Comparison of ENCODE assay signal across 12 cellular contexts in genomic region chr6:2197177-2197671, GRCh38. TPM values are rescaled to one million over a fixed set of nuclear protein-coding genes. Genes with fewer than 3 reads are reported as not detected.
DNase-seq lines count a peak whose midpoint lies in the region; ATAC-seq and TF ChIP-seq lines count a peak whose summit lies in the region.
"Had no signal": no experiment of that assay in that cellular context is flagged by ENCODE, and none has a peak within 500 bp of the region (broad histone marks: within the 10 kb centered on the region; RNA-seq: fewer than 3 reads in every experiment).

No MANE protein-coding gene starts in this region.

- peak in 1 of 2 donors; percentile 86 for TF ChIP-seq EP300 in tibial nerve (IDR thresholded peaks at IDR 0.05)

- intact Hi-C loops in heart left ventricle (cut with DNase I): loop anchor here in 9 of 10 donors (2.0 to 10.0 kb wide), 10 partner anchors 72 to 600 kb away; no protein-coding TSS in a partner anchor
- intact Hi-C loops in left ventricle myocardium superior (cut with micrococcal nuclease): loop anchor here (5.0 kb wide), 1 partner anchor 595 kb away; no protein-coding TSS in a partner anchor

- H3K4me2 ChIP-seq in hepatocyte: no peak overlapping the region

- H4K20me1 ChIP-seq in hepatocyte (ENCODE audit: insufficient read depth, poor library complexity, severe bottlenecking): no peaks in the 10 kb centered on the region

- DNase-seq in heart left ventricle (peak in 2 of 5 donors; percentile 12 to 35), left ventricle myocardium superior (no peak), amniotic epithelial cell (ENCODE audit: low read depth) (peak; percentile 38), hepatocyte (ENCODE audit: low spot score) (peak; percentile 27), tibial nerve (ENCODE audit: low spot score in 2 of 2) (peak; percentile 16 to 61), GOT3 (lab: John Stamatoyannopoulos, UW) (no peak)
- no peak for DNase-seq in activated naive CD4-positive, alpha-beta T cell treated with anti-CD3 and anti-CD28 coated beads, Interleukin-2, amount 50 U/mL, for 16 hours
- DNase-seq: activated T-cell treated with anti-CD3 and anti-CD28 coated beads, Interleukin-2, amount 50 U/mL, for 48 hours; DND-41; naive B cell; NCI-H524 treated with DMSO at 0.1 percent for 48 hours had no signal

- H3K9me2 ChIP-seq in hepatocyte (replicated peaks; ENCODE audit: insufficient read depth): no peaks in the 10 kb centered on the region

- H3K79me2 ChIP-seq in hepatocyte: peaks cover 3% of the 10 kb centered on the region

- no peaks in the 10 kb centered on the region for H3K36me3 ChIP-seq in heart left ventricle
- H3K36me3 ChIP-seq in hepatocyte (replicated peaks; ENCODE audit: insufficient read depth, low read depth): no peaks in the 10 kb centered on the region
- H3K36me3 ChIP-seq in tibial nerve: no peaks in the 10 kb centered on the region

- H3K9me3 ChIP-seq in heart left ventricle: no peaks in the 10 kb centered on the region
- no peaks in the 10 kb centered on the region for H3K9me3 ChIP-seq in hepatocyte (ENCODE audit: low read depth)
- H3K9me3 ChIP-seq in tibial nerve: no peaks in the 10 kb centered on the region

- H3K4me1 ChIP-seq in heart left ventricle (peaks cover 0 to 21% (median 7%) of the 10 kb centered on the region in 12 donors), hepatocyte (ENCODE audit: insufficient read depth) (no peaks in the 10 kb centered on the region), tibial nerve (peaks cover 0 to 24% (median 4%) of the 10 kb centered on the region in 4 donors)

- WGBS in heart left ventricle, 4 donors: 64 to 77% (median 69%) methylated on average over 7 of the region's 7 CpGs
- 66% methylated on average over 7 of the region's 7 CpGs for WGBS in hepatocyte (ENCODE audit: low lambda C conversion rate, missing lambda C conversion rate)
- 72 to 79% methylated on average over 7 of the region's 7 CpGs for WGBS in tibial nerve, 2 donors

- no peak overlapping the region for H3K27ac ChIP-seq in heart left ventricle
- no peak overlapping the region for H3K27ac ChIP-seq in hepatocyte
- peak overlapping the region in 2 of 4 donors; percentile 58 to 70 for H3K27ac ChIP-seq in tibial nerve

- ATAC-seq in heart left ventricle (peak in 3 of 4 donors; percentile 62 to 83 (median 81)), left ventricle myocardium superior (no peak), GM19351 (IDR thresholded peaks at IDR 0.05; ENCODE audit: unreplicated experiment) (no peak)

- H3K27me3 ChIP-seq in heart left ventricle (no peaks in the 10 kb centered on the region), hepatocyte (no peaks in the 10 kb centered on the region), tibial nerve (no peaks in the 10 kb centered on the region)

- H3K4me3 ChIP-seq in heart left ventricle (no peak overlapping the region), hepatocyte (no peak overlapping the region), tibial nerve (no peak overlapping the region)

- TF ChIP-seq POLR2A in heart left ventricle (IDR thresholded peaks at IDR 0.05): no peak
- no peak for TF ChIP-seq POLR2A in tibial nerve (IDR thresholded peaks at IDR 0.05)

- H2AFZ ChIP-seq in hepatocyte: no peak overlapping the region

- TF ChIP-seq CTCF in heart left ventricle (IDR thresholded peaks at IDR 0.05): no peak
- TF ChIP-seq CTCF in hepatocyte (IDR thresholded peaks at IDR 0.05; ENCODE audit: poor library complexity): no peak
- no peak for TF ChIP-seq CTCF in tibial nerve (IDR thresholded peaks at IDR 0.05)

RNA-seq across cellular contexts. Expression of gene GMDS, which starts 48.2 kb away (rescaled TPM):
- total RNA-seq in heart left ventricle: 10 to 100 TPM in 1 of 9 donors, 1 to 10 TPM in 8; 4.5 to 10.7 (median 7.3) TPM
- 1 to 10 TPM; 4.9 to 7.0 TPM for polyA plus RNA-seq in heart left ventricle
- total RNA-seq in left ventricle myocardium superior: 6.4 TPM
- total RNA-seq in hepatocyte: 20.7 and 22.6 TPM in 2 replicates
- 29.6 and 32.6 TPM in 2 replicates for polyA plus RNA-seq in hepatocyte
- 10 to 100 TPM; 14.9 to 46.5 (median 32.8) TPM for total RNA-seq in tibial nerve

Comparison
In these comparisons a context has a peak if more than half of its experiments do, and no peak if none do; other contexts are left out.
1. ATAC-seq: peak in heart left ventricle (3 of 4); none in left ventricle myocardium superior (single experiment) and GM19351 (single experiment).
2. DNase-seq: peak in amniotic epithelial cell (single experiment), hepatocyte (single experiment) and tibial nerve (2 of 2); none in left ventricle myocardium superior (single experiment), activated naive CD4-positive, alpha-beta T cell treated with anti-CD3 and anti-CD28 coated beads, Interleukin-2, amount 50 U/mL, for 16 hours (single experiment) and GOT3 (single experiment).